13 cellular contexts compared by ENCODE assay signal in genomic region chr5:57816108-57816507, GRCh38.
DNase-seq lines count a peak whose midpoint lies in the region; ATAC-seq and TF ChIP-seq lines count a peak whose summit lies in the region.
"Had no signal": no experiment of that assay in that cellular context is flagged by ENCODE, and none has a peak within 500 bp of the region (broad histone marks: within the 10 kb centered on the region; RNA-seq: fewer than 3 reads in every experiment).

No MANE protein-coding gene starts in this region.

- peaks cover 5% of the 10 kb centered on the region for H3K36me3 Mint-ChIP-seq in WTC11
- no peaks in the 10 kb centered on the region for H3K36me3 Mint-ChIP-seq in naive thymus-derived CD8-positive, alpha-beta T cell

- TF ChIP-seq CTCF in HFF-Myc (IDR thresholded peaks at IDR 0.05; ENCODE audit: low read depth, low read length, missing control alignments) (no peak), WTC11 (IDR thresholded peaks at IDR 0.05) (no peak)

- no peak overlapping the region for H3K4me3 Mint-ChIP-seq in WTC11
- no peak overlapping the region for H3K4me3 Mint-ChIP-seq in naive thymus-derived CD8-positive, alpha-beta T cell
- H3K4me3 Mint-ChIP-seq: nephron progenitor cell, T-helper 17 cell had no signal

- intact Hi-C loops in left ventricle myocardium superior (cut with micrococcal nuclease): no loop called here

- no peaks in the 10 kb centered on the region for H3K27me3 Mint-ChIP-seq in WTC11 (ENCODE audit: low read depth)
- H3K27me3 Mint-ChIP-seq in naive thymus-derived CD8-positive, alpha-beta T cell: peaks cover 0 to 2% (median 0%) of the 10 kb centered on the region in 5 donors

- H3K4me1 Mint-ChIP-seq in WTC11: peaks cover 25% of the 10 kb centered on the region
- no peaks in the 10 kb centered on the region for H3K4me1 Mint-ChIP-seq in naive thymus-derived CD8-positive, alpha-beta T cell
- H3K4me1 Mint-ChIP-seq: nephron progenitor cell, T-helper 17 cell had no signal

- ATAC-seq in WTC11: peak; percentile 77
- ATAC-seq in left ventricle myocardium superior: peak; percentile 73
- no peak for ATAC-seq in naive thymus-derived CD8-positive, alpha-beta T cell
- ATAC-seq: T-helper 17 cell had no signal

- no peak overlapping the region for H3K27ac Mint-ChIP-seq in WTC11
- no peak overlapping the region for H3K27ac Mint-ChIP-seq in naive thymus-derived CD8-positive, alpha-beta T cell
- H3K27ac Mint-ChIP-seq: nephron progenitor cell, T-helper 17 cell had no signal

- POLR2A ChIA-PET in WTC11 (lab: Charles Lee): interaction anchor here (0.7 kb wide), 1 partner anchor 172 kb away, joined by 7 read pairs; no protein-coding TSS in a partner anchor
- POLR2A ChIA-PET in naive thymus-derived CD8-positive, alpha-beta T cell (lab: Charles Lee): no interaction called here

- peaks cover 6% of the 10 kb centered on the region for H3K9me3 Mint-ChIP-seq in WTC11
- peaks cover 0 to 6% (median 0%) of the 10 kb centered on the region in 9 donors for H3K9me3 Mint-ChIP-seq in naive thymus-derived CD8-positive, alpha-beta T cell

- peak; percentile 99 for DNase-seq in A172 (ENCODE audit: low spot score)
- DNase-seq in HFF-Myc (ENCODE audit: extremely low read depth, low read depth): peak; percentile 59
- DNase-seq in WTC11 (ENCODE audit: low spot score): no peak
- DNase-seq in left ventricle myocardium superior: no peak
- no peak for DNase-seq in NCI-H82 treated with DMSO at 0.1 percent for 48 hours (lab: John Stamatoyannopoulos, UW; ENCODE audit: unreplicated experiment)
- DNase-seq in naive thymus-derived CD8-positive, alpha-beta T cell: no peak
- DNase-seq in inferior parietal cortex (ENCODE audit: extremely low spot score): no peak
- no peak for DNase-seq in cortex of kidney (lab: John Stamatoyannopoulos, UW)
- DNase-seq: activated effector memory CD4-positive, alpha-beta T cell treated with Interleukin-2 at 50 U/mL for 16 hours; nephron progenitor cell; T-helper 17 cell had no signal

- CTCF ChIA-PET in WTC11 (lab: Charles Lee): no interaction called here

- no peak overlapping the region for H3K4me3 ChIP-seq in HFF-Myc (replicated peaks; ENCODE audit: low read depth, low read length)
- H3K4me3 ChIP-seq: BLaER1 treated with 17β-estradiol and CSF1 and Interleukin-3, amounts not matched to agents 10 nM and 100 nM; HAP-1 had no signal

TF ChIP-seq in WTC11, 78 proteins besides CTCF, POLR2A, EP300 and RAD21:
- TF ChIP-seq CREM (CRISPR knock-in tag; IDR thresholded peaks at IDR 0.05): no peak
- no peak for TF ChIP-seq NFE2L1 (CRISPR knock-in tag; IDR thresholded peaks at IDR 0.05)
- TF ChIP-seq TP53 (CRISPR knock-in tag; IDR thresholded peaks at IDR 0.05): no peak
- no peak for TF ChIP-seq MXD4 (CRISPR knock-in tag; IDR thresholded peaks at IDR 0.05; ENCODE audit: borderline replicate concordance)

Comparison
In these comparisons a context has a peak if more than half of its experiments do, and no peak if none do; other contexts are left out.
1. DNase-seq: peak in A172 (single experiment) and HFF-Myc (single experiment); none in WTC11 (single experiment), left ventricle myocardium superior (single experiment), NCI-H82 treated with DMSO at 0.1 percent for 48 hours (single experiment), naive thymus-derived CD8-positive, alpha-beta T cell (0 of 10), inferior parietal cortex (single experiment) and cortex of kidney (single experiment).
2. ATAC-seq: peak in WTC11 (single experiment) and left ventricle myocardium superior (single experiment); none in naive thymus-derived CD8-positive, alpha-beta T cell (0 of 2).